Comparison of ENCODE assay signal across 16 cellular contexts in the genomic region with DNA sequence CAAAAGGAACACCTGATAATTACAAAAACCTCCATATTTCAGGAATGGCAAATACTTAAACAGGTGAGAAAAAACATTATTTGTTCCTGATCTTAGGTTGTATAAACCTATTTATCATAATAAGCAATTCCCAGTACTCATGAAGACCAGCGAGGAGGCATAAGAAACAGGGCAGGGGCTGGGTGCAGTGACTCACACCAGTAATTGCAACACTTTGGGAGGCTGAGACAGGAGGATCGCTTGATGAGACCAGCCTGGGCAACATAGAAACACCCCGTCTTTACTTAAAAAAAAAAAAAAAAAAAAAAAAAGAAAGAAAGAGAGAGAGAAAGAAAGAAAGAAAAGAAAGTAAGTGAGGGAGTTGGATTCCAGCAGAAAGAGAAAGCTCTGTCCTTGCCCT. TPM values are rescaled to one million over a fixed set of nuclear protein-coding genes. Genes with fewer than 3 reads are reported as not detected.
DNase-seq lines count a peak whose midpoint lies in the region; ATAC-seq and TF ChIP-seq lines count a peak whose summit lies in the region.
"Had no signal": no experiment of that assay in that cellular context is flagged by ENCODE, and none has a peak within 500 bp of the region (broad histone marks: within the 10 kb centered on the region; RNA-seq: fewer than 3 reads in every experiment).

No MANE protein-coding gene starts in this region.

- no peak overlapping the region for H3K4me3 ChIP-seq in GM23338
- H3K4me3 ChIP-seq in OCI-LY3 (ENCODE audit: low read length) = no peak overlapping the region
- H3K4me3 ChIP-seq in epithelial cell of esophagus (ENCODE audit: low read length) = no peak overlapping the region
- no peak overlapping the region for H3K4me3 ChIP-seq in lower lobe of right lung
- no peak overlapping the region for H3K4me3 ChIP-seq in WERI-Rb-1 (ENCODE audit: low read depth, low read length)
- H3K4me3 ChIP-seq: BLaER1 had no signal

- no peak for TF ChIP-seq CTCF in GM23338 (conservative IDR thresholded peaks at IDR 0.05; ENCODE audit: low read depth in 2 of 2)
- no peak for TF ChIP-seq CTCF in OCI-LY3 (IDR thresholded peaks at IDR 0.05; ENCODE audit: low read depth, low read length)
- no peak for TF ChIP-seq CTCF in epithelial cell of esophagus (IDR thresholded peaks at IDR 0.05; ENCODE audit: insufficient read depth, low read depth, low read length, missing control alignments)
- no peak for TF ChIP-seq CTCF in lower lobe of right lung (IDR thresholded peaks at IDR 0.05)
- no peak for TF ChIP-seq CTCF in WERI-Rb-1 (IDR thresholded peaks at IDR 0.05; ENCODE audit: low read depth, low read length)

- peaks cover 79% of the 10 kb centered on the region for H3K79me2 ChIP-seq in GM23338 (replicated peaks; ENCODE audit: insufficient read depth)
- no peaks in the 10 kb centered on the region for H3K79me2 ChIP-seq in OCI-LY3 (ENCODE audit: low read length)

- peaks cover 16% of the 10 kb centered on the region for H3F3A ChIP-seq in GM23338 (replicated peaks; ENCODE audit: low read depth)

- peaks cover 8% of the 10 kb centered on the region; the same call in 2 of the 3 replicates for H3K36me3 Mint-ChIP-seq in GM23338 (ENCODE audit: low read depth)
- H3K36me3 Mint-ChIP-seq in activated CD4-positive, alpha-beta memory T cell treated with anti-CD3 and anti-CD28 coated beads for 36 hours = no peaks in the 10 kb centered on the region

- POLR2A ChIA-PET in activated CD4-positive, alpha-beta memory T cell treated with anti-CD3 and anti-CD28 coated beads for 36 hours (lab: Charles Lee) = no interaction called here

- no peaks in the 10 kb centered on the region; the same call in none of the 2 replicates for H3K9me2 ChIP-seq in GM23338 (ENCODE audit: insufficient read depth)

- H3K4me1 Mint-ChIP-seq in GM23338 = peaks cover 64% of the 10 kb centered on the region
- no peaks in the 10 kb centered on the region for H3K4me1 Mint-ChIP-seq in activated CD4-positive, alpha-beta memory T cell treated with anti-CD3 and anti-CD28 coated beads for 36 hours (ENCODE audit: low read depth)

- no peak overlapping the region for H3K27ac ChIP-seq in GM23338 (ENCODE audit: low read depth)
- H3K27ac ChIP-seq in OCI-LY3 (ENCODE audit: low read length) = no peak overlapping the region
- peak overlapping the region; percentile 77 for H3K27ac ChIP-seq in lower lobe of right lung
- H3K27ac ChIP-seq in WERI-Rb-1 = no peak overlapping the region
- H3K27ac ChIP-seq: BLaER1 had no signal

- DNase-seq in GM23338 (ENCODE audit: low spot score) (no peak), epithelial cell of esophagus (ENCODE audit: low read depth) (peak; percentile 48), lower lobe of right lung (no peak), WERI-Rb-1 (no peak)
- no peak for DNase-seq in activated CD4-positive, alpha-beta memory T cell treated with anti-CD3 and anti-CD28 coated beads for 36 hours
- DNase-seq: 8988T; AML-193; Caco-2; CD8-positive, alpha-beta memory T cell; GOT3; H9 had no signal

- H3K9ac ChIP-seq in OCI-LY3 (ENCODE audit: low read length) = no peak overlapping the region
- H3K9ac ChIP-seq: BLaER1 had no signal

- H3K27me3 Mint-ChIP-seq in GM23338 (ENCODE audit: insufficient read depth, low read depth, poor library complexity) = peaks cover 10% of the 10 kb centered on the region
- H3K27me3 Mint-ChIP-seq in activated CD4-positive, alpha-beta memory T cell treated with anti-CD3 and anti-CD28 coated beads for 36 hours = peaks cover 7% of the 10 kb centered on the region

- ATAC-seq in GM23338 (no peak), lower lobe of right lung (no peak), HG03025 (IDR thresholded peaks at IDR 0.05; ENCODE audit: low FRiP score, unreplicated experiment) (no peak), GM21786 (IDR thresholded peaks at IDR 0.05; ENCODE audit: unreplicated experiment) (no peak)
- ATAC-seq: HepG2 had no signal

- no peaks in the 10 kb centered on the region for H3K27me3 ChIP-seq in GM23338 (ENCODE audit: insufficient read depth)
- no peaks in the 10 kb centered on the region for H3K27me3 ChIP-seq in OCI-LY3 (ENCODE audit: low read depth, low read length)
- no peaks in the 10 kb centered on the region for H3K27me3 ChIP-seq in lower lobe of right lung (ENCODE audit: low read depth)
- no peaks in the 10 kb centered on the region for H3K27me3 ChIP-seq in WERI-Rb-1 (ENCODE audit: insufficient read depth, low read depth, severe bottlenecking)
- H3K27me3 ChIP-seq: BLaER1 had no signal

- H3K9me3 ChIP-seq in OCI-LY3 (ENCODE audit: insufficient read depth, low read length) = no peaks in the 10 kb centered on the region
- H3K9me3 ChIP-seq in lower lobe of right lung = no peaks in the 10 kb centered on the region
- H3K9me3 ChIP-seq in WERI-Rb-1 (ENCODE audit: severe bottlenecking) = no peaks in the 10 kb centered on the region
- H3K9me3 ChIP-seq: BLaER1, Caco-2 had no signal

- H4K20me1 ChIP-seq in GM23338 (replicated peaks; ENCODE audit: insufficient read depth) (no peaks in the 10 kb centered on the region), OCI-LY3 (ENCODE audit: insufficient read depth, low read length) (no peaks in the 10 kb centered on the region)
- H4K20me1 ChIP-seq: BLaER1 had no signal

- H3K27ac Mint-ChIP-seq in GM23338 = peak overlapping the region; percentile 39; the same call in 1 of the 2 replicates
- H3K27ac Mint-ChIP-seq in activated CD4-positive, alpha-beta memory T cell treated with anti-CD3 and anti-CD28 coated beads for 36 hours = no peak overlapping the region
- H3K27ac Mint-ChIP-seq: CD8-positive, alpha-beta memory T cell had no signal

- no peaks in the 10 kb centered on the region; the same call in 2 of the 3 replicates for H3K9me3 Mint-ChIP-seq in GM23338
- H3K9me3 Mint-ChIP-seq in activated CD4-positive, alpha-beta memory T cell treated with anti-CD3 and anti-CD28 coated beads for 36 hours = no peaks in the 10 kb centered on the region
- H3K9me3 Mint-ChIP-seq: CD8-positive, alpha-beta memory T cell; H9 had no signal

- CTCF ChIA-PET in activated CD4-positive, alpha-beta memory T cell treated with anti-CD3 and anti-CD28 coated beads for 36 hours (lab: Charles Lee) = no interaction called here

- H3K4me2 ChIP-seq in GM23338 (no peak overlapping the region), OCI-LY3 (ENCODE audit: low read length) (peak overlapping the region; percentile 73)
- H3K4me2 ChIP-seq: BLaER1 had no signal

- H3K36me3 ChIP-seq in GM23338 (ENCODE audit: insufficient read depth) (no peaks in the 10 kb centered on the region), OCI-LY3 (replicated peaks; ENCODE audit: low read depth, low read length) (no peaks in the 10 kb centered on the region), lower lobe of right lung (no peaks in the 10 kb centered on the region), WERI-Rb-1 (no peaks in the 10 kb centered on the region)
- H3K36me3 ChIP-seq: BLaER1 had no signal

- no peak overlapping the region for H2AFZ ChIP-seq in GM23338
- H2AFZ ChIP-seq in OCI-LY3 (ENCODE audit: low read depth, low read length) = no peak overlapping the region

- H3K4me1 ChIP-seq in GM23338 (ENCODE audit: insufficient read depth) = peaks cover 50% of the 10 kb centered on the region
- H3K4me1 ChIP-seq in OCI-LY3 (ENCODE audit: low read length) = peaks cover 19% of the 10 kb centered on the region
- H3K4me1 ChIP-seq in lower lobe of right lung = peaks cover 61% of the 10 kb centered on the region

- intact Hi-C loops in lower lobe of right lung (cut with DNase I) = no loop called here
- intact Hi-C loops in activated CD4-positive, alpha-beta memory T cell treated with anti-CD3 and anti-CD28 coated beads for 36 hours (cut with micrococcal nuclease) = no loop called here

- no peak overlapping the region; the same call in 2 of the 3 replicates for H3K4me3 Mint-ChIP-seq in GM23338
- no peak overlapping the region for H3K4me3 Mint-ChIP-seq in activated CD4-positive, alpha-beta memory T cell treated with anti-CD3 and anti-CD28 coated beads for 36 hours
- H3K4me3 Mint-ChIP-seq: CD8-positive, alpha-beta memory T cell; H9 had no signal

TF ChIP-seq in GM23338, 12 proteins besides CTCF, POLR2A, EP300 and RAD21 (continues in another document):
- TF ChIP-seq ZNF331 (CRISPR knock-in tag; IDR thresholded peaks at IDR 0.05; ENCODE audit: low read depth) (no peak), POLR2AphosphoS5 (IDR thresholded peaks at IDR 0.05; ENCODE audit: low read depth) (no peak), ZNF114 (CRISPR knock-in tag; IDR thresholded peaks at IDR 0.05) (no peak), JUNB (IDR thresholded peaks at IDR 0.05; ENCODE audit: unreplicated experiment) (no peak), EZH2 (IDR thresholded peaks at IDR 0.05; ENCODE audit: low read depth, unreplicated experiment) (no peak)
- TF ChIP-seq, protein P1, sequence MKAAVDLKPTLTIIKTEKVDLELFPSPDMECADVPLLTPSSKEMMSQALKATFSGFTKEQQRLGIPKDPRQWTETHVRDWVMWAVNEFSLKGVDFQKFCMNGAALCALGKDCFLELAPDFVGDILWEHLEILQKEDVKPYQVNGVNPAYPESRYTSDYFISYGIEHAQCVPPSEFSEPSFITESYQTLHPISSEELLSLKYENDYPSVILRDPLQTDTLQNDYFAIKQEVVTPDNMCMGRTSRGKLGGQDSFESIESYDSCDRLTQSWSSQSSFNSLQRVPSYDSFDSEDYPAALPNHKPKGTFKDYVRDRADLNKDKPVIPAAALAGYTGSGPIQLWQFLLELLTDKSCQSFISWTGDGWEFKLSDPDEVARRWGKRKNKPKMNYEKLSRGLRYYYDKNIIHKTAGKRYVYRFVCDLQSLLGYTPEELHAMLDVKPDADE (IDR thresholded peaks at IDR 0.05) = no peak

RNA-seq across cellular contexts. Expression of a gene that starts 21.6 kb away (rescaled TPM):
- 22.1 and 29.2 TPM in 2 replicates for total RNA-seq in GM23338 (2014; rRNA removed; shearing (Covaris generic))
- 27.0 and 28.4 TPM in 2 replicates for polyA plus RNA-seq in GM23338 (2016; fragmentation: Nextera tagmentation; extraction: Ambion mirVana)
- 15.5 TPM for total RNA-seq in lower lobe of right lung
- total RNA-seq in activated CD4-positive, alpha-beta memory T cell treated with anti-CD3 and anti-CD28 coated beads for 36 hours = not detected
- total RNA-seq: CD8-positive, alpha-beta memory T cell had no signal
- polyA plus RNA-seq: CD8-positive, alpha-beta memory T cell had no signal

Comparison
In these comparisons a context has a peak if more than half of its experiments do, and no peak if none do; other contexts are left out.
1. RNA of a gene that starts 21.6 kb away (total RNA-seq): 22.1 to 29.2 TPM in GM23338 and 15.5 TPM in lower lobe of right lung (single experiment); not detected in activated CD4-positive, alpha-beta memory T cell treated with anti-CD3 and anti-CD28 coated beads for 36 hours; every median in the first group is over 10 times any median in the second.